8 cellular contexts compared by ENCODE assay signal in genomic region chr10:45971742-45972105, GRCh38. TPM values are rescaled to one million over a fixed set of nuclear protein-coding genes. Genes with fewer than 3 reads are reported as not detected.
DNase-seq lines count a peak whose midpoint lies in the region; ATAC-seq, FAIRE-seq and TF ChIP-seq lines count a peak whose summit lies in the region.
"Not testable (repeated sequence)": the region's sequence is repeated elsewhere in the genome, so short reads cannot be mapped to it uniquely, and the experiment has no call there.

No MANE protein-coding gene starts in this region.

- H3K79me2 ChIP-seq in Karpas-422 (ENCODE audit: low read length) (peaks cover 85% of the 10 kb centered on the region), HepG2 (ENCODE audit: insufficient read depth, low read length) (peaks cover 66% of the 10 kb centered on the region)

- H3K27ac ChIP-seq in Karpas-422 (ENCODE audit: low read length) = peak overlapping the region; percentile 47; the same call in 1 of the 2 replicates
- H3K27ac ChIP-seq in endodermal cell (ENCODE audit: low read depth, low read length) = peak overlapping the region; percentile 36
- H3K27ac ChIP-seq in HepG2 (ENCODE audit: extremely low read length, insufficient read depth, low read length) = peak overlapping the region; percentile 78

- not testable (repeated sequence) for H3K27me3 ChIP-seq in Karpas-422 (ENCODE audit: low read length); endodermal cell (ENCODE audit: control insufficient read depth, insufficient read depth, low read length, poor library complexity, severe bottlenecking); HepG2 (ENCODE audit: control insufficient read depth in 1 of 2, insufficient read depth in 2 of 2, low read length in 2 of 2); skeletal muscle satellite cell (ENCODE audit: control insufficient read depth, insufficient read depth, low read length)

- CTCF ChIA-PET in activated CD8-positive, alpha-beta T cell treated with anti-CD3 and anti-CD28 coated beads for 36 hours (lab: Charles Lee); HepG2 (lab: Yijun Ruan, JAX; ENCODE audit: low intra/inter-chr PET ratio, low total read pairs): not testable (repeated sequence)

- FAIRE-seq in HepG2 (lab: Jason Lieb, UNC) = not testable (repeated sequence)

- intact Hi-C loops in activated CD8-positive, alpha-beta T cell treated with anti-CD3 and anti-CD28 coated beads for 36 hours (cut with micrococcal nuclease); HepG2 (cut with micrococcal nuclease; ENCODE audit: unreplicated experiment): not testable (repeated sequence)

- peak overlapping the region; percentile 91 for H3K27ac Mint-ChIP-seq in activated CD8-positive, alpha-beta T cell treated with anti-CD3 and anti-CD28 coated beads for 36 hours
- peak overlapping the region; percentile 99 for H3K27ac Mint-ChIP-seq in endodermal cell

- H3K4me3 ChIP-seq in Karpas-422 (ENCODE audit: low read length) (peak overlapping the region; percentile 80), endodermal cell (ENCODE audit: low read length) (peak overlapping the region; percentile 88), HepG2 (replicated peaks in 1 of 3; ENCODE audit: insufficient read depth in 1 of 3, low read depth in 2 of 3, low read length in 3 of 3) (peak overlapping the region; percentile 62 to 84 (median 83); a peak in 5 of 6 replicates), skeletal muscle satellite cell (ENCODE audit: low read length) (peak overlapping the region; percentile 93)

- not testable (repeated sequence) for H3K9me3 Mint-ChIP-seq in activated CD8-positive, alpha-beta T cell treated with anti-CD3 and anti-CD28 coated beads for 36 hours; endodermal cell

- DNase-seq in AG20443 (ENCODE audit: low spot score) (peak; percentile 7), Karpas-422 (peak; percentile 42), endodermal cell (peak; percentile 63)
- peak; percentile 15 for DNase-seq in activated CD8-positive, alpha-beta T cell treated with anti-CD3 and anti-CD28 coated beads for 36 hours
- DNase-seq in HepG2 (ENCODE audit: low spot score) = not testable (repeated sequence)

- H3K9me2 ChIP-seq in Karpas-422 (replicated peaks; ENCODE audit: insufficient read depth, low read length) = not testable (repeated sequence)

- H3K9ac ChIP-seq in Karpas-422 (ENCODE audit: low read length) (peak overlapping the region; percentile 76), endodermal cell (ENCODE audit: extremely low read depth, low read length, poor library complexity, severe bottlenecking) (peak overlapping the region; percentile 89), HepG2 (ENCODE audit: insufficient read depth, low read depth, low read length) (peak overlapping the region; percentile 90), skeletal muscle satellite cell (ENCODE audit: low read depth, low read length) (peak overlapping the region; percentile 91)

- H3K9me3 ChIP-seq in Karpas-422 (ENCODE audit: low read length); endodermal cell (ENCODE audit: control insufficient read depth, low read length); HepG2 (ENCODE audit: low read length); skeletal muscle satellite cell (replicated peaks; ENCODE audit: low read length): not testable (repeated sequence)

- not testable (repeated sequence) for H3K27me3 Mint-ChIP-seq in activated CD8-positive, alpha-beta T cell treated with anti-CD3 and anti-CD28 coated beads for 36 hours; endodermal cell (ENCODE audit: insufficient read depth)

- H3K4me2 ChIP-seq in Karpas-422 (ENCODE audit: low read depth, low read length, poor library complexity, severe bottlenecking) (peak overlapping the region; percentile 76), HepG2 (ENCODE audit: low read depth, low read length) (peak overlapping the region; percentile 73), skeletal muscle satellite cell (ENCODE audit: low read length) (peak overlapping the region; percentile 85)

- H4K20me1 ChIP-seq in Karpas-422 (ENCODE audit: insufficient read depth, low read depth, low read length); HepG2 (ENCODE audit: insufficient read depth, low read length): not testable (repeated sequence)

- H3K36me3 Mint-ChIP-seq in activated CD8-positive, alpha-beta T cell treated with anti-CD3 and anti-CD28 coated beads for 36 hours (ENCODE audit: low read depth) = peaks cover 20% of the 10 kb centered on the region
- H3K36me3 Mint-ChIP-seq in endodermal cell (ENCODE audit: low read depth) = peaks cover 16% of the 10 kb centered on the region

- H3K36me3 ChIP-seq in Karpas-422 (ENCODE audit: insufficient read depth, low read length); endodermal cell (ENCODE audit: control insufficient read depth, insufficient read depth, low read length); HepG2 (replicated peaks in 1 of 2; ENCODE audit: control insufficient read depth in 1 of 2, insufficient read depth in 2 of 2, low read length in 2 of 2); skeletal muscle satellite cell (ENCODE audit: insufficient read depth, low read length): not testable (repeated sequence)

- POLR2A ChIA-PET in activated CD8-positive, alpha-beta T cell treated with anti-CD3 and anti-CD28 coated beads for 36 hours (lab: Charles Lee); HepG2 (lab: Yijun Ruan, JAX): not testable (repeated sequence)

- 0 to 1% methylated on average over 7 to 25 of the region's 25 CpGs for WGBS in endodermal cell (ENCODE audit: insufficient coverage in 1 of 2, insufficient read length in 1 of 2), 2 experiments
- WGBS in HepG2 (ENCODE audit: low lambda C conversion rate) = 0% methylated on average over 3 of the region's 25 CpGs

- BruUV-seq in HepG2 (replicated peaks; lab: Mats Ljungman, UMichigan) = TSS peak; percentile 75

- peaks cover 30% of the 10 kb centered on the region for H3K4me1 Mint-ChIP-seq in activated CD8-positive, alpha-beta T cell treated with anti-CD3 and anti-CD28 coated beads for 36 hours (ENCODE audit: low read depth)
- peaks cover 27% of the 10 kb centered on the region for H3K4me1 Mint-ChIP-seq in endodermal cell

- not testable (repeated sequence) for TF ChIP-seq EP300 in HepG2 (IDR thresholded peaks at IDR 0.05; ENCODE audit: low read depth in 2 of 2, low read length in 2 of 2); HepG2 (CRISPR knock-in tag; IDR thresholded peaks at IDR 0.05; ENCODE audit: borderline replicate concordance)

- TF ChIP-seq CTCF in activated CD8-positive, alpha-beta T cell treated with anti-CD3 and anti-CD28 coated beads for 36 hours (IDR thresholded peaks at IDR 0.05); HepG2 (CRISPR knock-in tag; IDR thresholded peaks at IDR 0.05): not testable (repeated sequence)
- TF ChIP-seq CTCF in endodermal cell (conservative IDR thresholded peaks at IDR 0.05) = peak; percentile 48

- peak overlapping the region; percentile 99 for H3K4me3 Mint-ChIP-seq in activated CD8-positive, alpha-beta T cell treated with anti-CD3 and anti-CD28 coated beads for 36 hours
- H3K4me3 Mint-ChIP-seq in endodermal cell = peak overlapping the region; percentile 99

- not testable (repeated sequence) for H2AFZ ChIP-seq in Karpas-422 (ENCODE audit: low read length); HepG2 (ENCODE audit: low read length)

- H3K4me1 ChIP-seq in Karpas-422 (ENCODE audit: low read length) = peaks cover 22% of the 10 kb centered on the region
- not testable (repeated sequence) for H3K4me1 ChIP-seq in endodermal cell (ENCODE audit: control insufficient read depth, insufficient read depth, low read length); skeletal muscle satellite cell (ENCODE audit: control insufficient read depth, insufficient read depth, low read length)
- H3K4me1 ChIP-seq in HepG2 (ENCODE audit: insufficient read depth, low read length) = peaks cover 19% of the 10 kb centered on the region

- TF ChIP-seq POLR2A in HepG2 (IDR thresholded peaks at IDR 0.05; ENCODE audit: insufficient read depth in 1 of 2, low read depth in 2 of 2, low read length in 2 of 2) = not testable (repeated sequence)

- in situ Hi-C loops in HepG2 (cut with HindIII; ENCODE audit: extremely low pct_ligation_motif_present, low pct_unique_long_range_greater_than_20kb) = not testable (repeated sequence)

- ATAC-seq in GM19025 (IDR thresholded peaks at IDR 0.05; ENCODE audit: low read depth, unreplicated experiment) = peak; percentile 21
- peak; percentile 29 for ATAC-seq in HG02763 (IDR thresholded peaks at IDR 0.05; ENCODE audit: unreplicated experiment)
- peak; percentile 45 for ATAC-seq in activated CD8-positive, alpha-beta T cell treated with anti-CD3 and anti-CD28 coated beads for 36 hours
- peak; percentile 86 for ATAC-seq in HepG2

- not testable (repeated sequence) for TF ChIP-seq RAD21 in HepG2 (CRISPR knock-in tag; IDR thresholded peaks at IDR 0.05)

RNA-seq across cellular contexts. Expression of gene TIMM23, which starts 0.6 kb away (rescaled TPM):
- 44.1 and 68.5 TPM in 2 replicates for total RNA-seq in Karpas-422 (2014; rRNA removed; shearing (Covaris generic); ENCODE audit: low replicate concordance)
- 10 to 100 TPM; 70.7 to 76.2 TPM for total RNA-seq in activated CD8-positive, alpha-beta T cell treated with anti-CD3 and anti-CD28 coated beads for 36 hours
- 10 to 100 TPM; 86.3 to 88.5 TPM for total RNA-seq in endodermal cell
- 77.8 TPM for polyA plus RNA-seq in endodermal cell (2013, experiment 1 of 2)
- polyA plus RNA-seq in endodermal cell (2013, experiment 2 of 2) = 68.3 TPM
- 98.6 and 105 TPM in 2 replicates for total RNA-seq in HepG2 (2016; rRNA removed; fragmentation: Illumina TruSeq; extraction: Trizol)
- 38.4 and 41.4 TPM in 2 replicates for total RNA-seq in HepG2 (2016; cell fraction: cytosol; rRNA removed; fragmentation: Illumina TruSeq; extraction: Trizol; ENCODE audit: low read depth)
- total RNA-seq in HepG2 (2016; cell fraction: insoluble cytoplasmic fraction; rRNA removed; fragmentation: Illumina TruSeq; extraction: Trizol) = 102 and 111 TPM in 2 replicates
- 49.4 and 51.1 TPM in 2 replicates for total RNA-seq in HepG2 (2016; cell fraction: membrane; rRNA removed; fragmentation: Illumina TruSeq; extraction: Trizol)
- 65.9 and 68.3 TPM in 2 replicates for total RNA-seq in HepG2 (2016; cell fraction: nucleus; rRNA removed; fragmentation: Illumina TruSeq; extraction: Trizol)
- polyA plus RNA-seq in HepG2 (2011; rRNA removed) = 59.1 and 80.2 TPM in 2 replicates
- 55.4 and 78.1 TPM in 2 replicates for polyA plus RNA-seq in HepG2 (2011; cell fraction: cytosol; rRNA removed)
- polyA plus RNA-seq in HepG2 (2011; cell fraction: nucleus; rRNA removed) = 19.7 and 23.5 TPM in 2 replicates
- 63.5 and 76.7 TPM in 2 replicates for polyA plus RNA-seq in HepG2 (2012)
- 32.7 and 33.7 TPM in 2 replicates for polyA plus RNA-seq in HepG2 (2016; cell fraction: cytosol; fragmentation: Illumina TruSeq; extraction: Trizol; ENCODE audit: low read depth)
- polyA plus RNA-seq in HepG2 (2016; cell fraction: insoluble cytoplasmic fraction; fragmentation: Illumina TruSeq; extraction: Trizol; ENCODE audit: low read depth) = 126 and 140 TPM in 2 replicates
- polyA plus RNA-seq in HepG2 (2016; cell fraction: membrane; fragmentation: Illumina TruSeq; extraction: Trizol; ENCODE audit: low read depth) = 42.9 and 45.4 TPM in 2 replicates
- polyA plus RNA-seq in HepG2 (2016; cell fraction: nucleus; fragmentation: Illumina TruSeq; extraction: Trizol; ENCODE audit: insufficient read depth, low read depth) = 119 and 120 TPM in 2 replicates
- 27.0 and 73.4 TPM in 2 replicates for polyA minus RNA-seq in HepG2 (2011; rRNA and poly(A)+ RNA removed; ENCODE audit: low replicate concordance)
- polyA minus RNA-seq in HepG2 (2011; cell fraction: cytosol; rRNA and poly(A)+ RNA removed) = 35.2 and 36.4 TPM in 2 replicates
- 32.4 and 33.3 TPM in 2 replicates for polyA minus RNA-seq in HepG2 (2011; cell fraction: nucleus; rRNA and poly(A)+ RNA removed)
- 66.4 and 83.0 TPM in 2 replicates for total RNA-seq in skeletal muscle satellite cell (2012; rRNA removed)

RNA-seq across cellular contexts. Expression of gene NCOA4, which starts 58.7 kb away (rescaled TPM):
- 81.1 and 116 TPM in 2 replicates for total RNA-seq in Karpas-422 (2014; rRNA removed; shearing (Covaris generic); ENCODE audit: low replicate concordance)
- total RNA-seq in activated CD8-positive, alpha-beta T cell treated with anti-CD3 and anti-CD28 coated beads for 36 hours = 10 to 100 TPM; 86.2 to 86.6 TPM
- total RNA-seq in endodermal cell = 100 to 1,000 TPM; 157 to 200 TPM
- 83.1 TPM for polyA plus RNA-seq in endodermal cell (2013, experiment 1 of 2)
- 79.4 TPM for polyA plus RNA-seq in endodermal cell (2013, experiment 2 of 2)
- total RNA-seq in HepG2 (2016; rRNA removed; fragmentation: Illumina TruSeq; extraction: Trizol) = 306 and 519 TPM in 2 replicates
- 41.5 and 47.9 TPM in 2 replicates for total RNA-seq in HepG2 (2016; cell fraction: cytosol; rRNA removed; fragmentation: Illumina TruSeq; extraction: Trizol; ENCODE audit: low read depth)
- 301 and 511 TPM in 2 replicates for total RNA-seq in HepG2 (2016; cell fraction: insoluble cytoplasmic fraction; rRNA removed; fragmentation: Illumina TruSeq; extraction: Trizol)
- total RNA-seq in HepG2 (2016; cell fraction: membrane; rRNA removed; fragmentation: Illumina TruSeq; extraction: Trizol) = 139 and 156 TPM in 2 replicates
- total RNA-seq in HepG2 (2016; cell fraction: nucleus; rRNA removed; fragmentation: Illumina TruSeq; extraction: Trizol) = 164 and 168 TPM in 2 replicates
- 324 and 400 TPM in 2 replicates for polyA plus RNA-seq in HepG2 (2011; rRNA removed)
- polyA plus RNA-seq in HepG2 (2011; cell fraction: cytosol; rRNA removed) = 198 and 289 TPM in 2 replicates
- polyA plus RNA-seq in HepG2 (2011; cell fraction: nucleus; rRNA removed) = 115 and 150 TPM in 2 replicates
- polyA plus RNA-seq in HepG2 (2012) = 250 and 343 TPM in 2 replicates
- polyA plus RNA-seq in HepG2 (2016; cell fraction: cytosol; fragmentation: Illumina TruSeq; extraction: Trizol; ENCODE audit: low read depth) = 15.2 and 17.3 TPM in 2 replicates
- polyA plus RNA-seq in HepG2 (2016; cell fraction: insoluble cytoplasmic fraction; fragmentation: Illumina TruSeq; extraction: Trizol; ENCODE audit: low read depth) = 352 and 368 TPM in 2 replicates
- polyA plus RNA-seq in HepG2 (2016; cell fraction: membrane; fragmentation: Illumina TruSeq; extraction: Trizol; ENCODE audit: low read depth) = 48.5 and 57.6 TPM in 2 replicates
- polyA plus RNA-seq in HepG2 (2016; cell fraction: nucleus; fragmentation: Illumina TruSeq; extraction: Trizol; ENCODE audit: insufficient read depth, low read depth) = 161 and 162 TPM in 2 replicates
- 203 and 487 TPM in 2 replicates for polyA minus RNA-seq in HepG2 (2011; rRNA and poly(A)+ RNA removed; ENCODE audit: low replicate concordance)
- polyA minus RNA-seq in HepG2 (2011; cell fraction: cytosol; rRNA and poly(A)+ RNA removed) = 356 and 419 TPM in 2 replicates
- polyA minus RNA-seq in HepG2 (2011; cell fraction: nucleus; rRNA and poly(A)+ RNA removed) = 163 and 303 TPM in 2 replicates
- 123 and 129 TPM in 2 replicates for total RNA-seq in skeletal muscle satellite cell (2012; rRNA removed)

Comparison
In these comparisons a context has a peak if more than half of its experiments do, and no peak if none do; other contexts are left out.
1. ATAC-seq: peak in every context shown above with its lines; median percentile 86 in HepG2; 45 in activated CD8-positive, alpha-beta T cell treated with anti-CD3 and anti-CD28 coated beads for 36 hours; 29 in HG02763; 21 in GM19025.